Comparison of ENCODE assay signal across 8 cellular contexts in the genomic region with DNA sequence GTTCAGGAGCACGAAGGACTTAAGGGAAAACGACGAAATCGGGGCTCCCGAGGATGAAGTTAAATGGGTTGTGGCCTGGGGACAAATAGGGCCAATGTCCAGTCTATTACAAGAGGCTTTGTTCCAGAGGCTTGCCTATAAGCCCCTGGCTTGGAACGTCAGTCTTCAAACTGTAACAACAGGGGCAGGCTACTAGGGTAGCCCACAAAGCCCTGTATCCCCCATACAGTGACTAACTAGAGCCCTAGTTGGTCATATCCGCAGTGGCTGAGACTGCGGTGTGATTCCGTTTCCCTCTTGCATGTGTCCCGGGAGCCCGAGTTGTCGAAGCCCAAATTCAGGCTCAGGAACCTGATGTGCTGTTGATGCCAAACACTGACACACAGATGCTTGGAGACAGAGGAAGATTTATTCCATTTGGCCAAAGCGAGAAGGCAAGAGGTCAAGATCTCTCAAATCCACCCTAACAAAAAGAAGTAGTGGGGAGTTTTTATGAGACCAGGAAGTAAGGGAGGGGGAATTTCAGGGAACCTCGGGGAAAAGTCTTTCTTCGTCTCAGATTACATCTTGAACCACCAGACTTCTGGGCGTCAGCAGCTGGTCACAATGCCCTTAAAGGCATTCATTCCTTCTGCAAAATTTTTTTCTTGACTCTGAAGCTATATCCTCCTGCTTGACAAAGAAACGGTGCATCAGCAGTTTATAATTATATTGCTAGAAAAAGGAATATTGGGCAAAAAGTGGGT. TPM values are rescaled to one million over a fixed set of nuclear protein-coding genes. Genes with fewer than 3 reads are reported as not detected.
A peak's percentile ranks its signal among the peaks of the same experiment; 100 is the strongest.
DNase-seq lines count a peak whose midpoint lies in the region; ATAC-seq and TF ChIP-seq lines count a peak whose summit lies in the region.

No MANE protein-coding gene starts in this region.

- DNase-seq in COLO829 (ENCODE audit: low spot score), result peak; percentile 46
- DNase-seq in UCSD-AML1 (lab: John Stamatoyannopoulos, UW; ENCODE audit: unreplicated experiment), result peak; percentile 36
- peak; percentile 68 for DNase-seq in mammary epithelial cell
- peak; percentile 38 for DNase-seq in inferior parietal cortex (ENCODE audit: extremely low spot score)
- DNase-seq in stimulated activated CD4-positive, alpha-beta T cell treated with anti-CD3 and anti-CD28 coated beads, Interleukin-12 subunit alpha, Interleukin-12 subunit beta, amount 100 ng/mL, for 24 hours (ENCODE audit: low read depth in 2 of 2), result peak; percentile 27 to 48
- no peak for DNase-seq in NCI-H345 (lab: John Stamatoyannopoulos, UW)

- dilution Hi-C loops in mammary epithelial cell (cut with HindIII; ENCODE audit: low sequenced_read_pairs), result loop anchor here (5.0 kb wide), 1 partner anchor 69 kb away; no protein-coding TSS in a partner anchor

- in situ Hi-C loops in mammary epithelial cell (cut with MboI; ENCODE audit: low sequenced_read_pairs in 2 of 2), result no loop called here

- CTCF ChIA-PET in mammary epithelial cell (lab: Charles Lee; ENCODE audit: low non-redundant PET), result no interaction called here

- H3K4me3 ChIP-seq in mammary epithelial cell (replicated peaks in 1 of 3; ENCODE audit: insufficient read depth in 1 of 3, low read depth in 2 of 3, low read length in 3 of 3), result peak overlapping the region; percentile 68 to 78 (median 71)

- H2AFZ ChIP-seq in mammary epithelial cell (ENCODE audit: low read depth, low read length), result no peak overlapping the region

- peaks cover 7% of the 10 kb centered on the region for H3K36me3 ChIP-seq in mammary epithelial cell (ENCODE audit: insufficient read depth, low read length)

- H3K27ac ChIP-seq in mammary epithelial cell (ENCODE audit: insufficient read depth, low read depth, low read length), result peak overlapping the region; percentile 100

- under 1% methylated on average over 12 of the region's 17 CpGs for WGBS in mammary epithelial cell (ENCODE audit: low coverage, missing lambda C conversion rate)

- H3K9ac ChIP-seq in mammary epithelial cell (ENCODE audit: insufficient read depth, low read length), result peak overlapping the region; percentile 98

- peaks cover 25% of the 10 kb centered on the region for H3K4me1 ChIP-seq in mammary epithelial cell (ENCODE audit: insufficient read depth, low read length)

- H3K79me2 ChIP-seq in mammary epithelial cell (ENCODE audit: insufficient read depth, low read length), result peaks cover 53% of the 10 kb centered on the region

- no peaks in the 10 kb centered on the region for H3K27me3 ChIP-seq in mammary epithelial cell (ENCODE audit: insufficient read depth, low read length)

- H3K9me3 ChIP-seq in mammary epithelial cell (replicated peaks; ENCODE audit: insufficient read depth, low read length), result no peaks in the 10 kb centered on the region

- TF ChIP-seq CTCF in mammary epithelial cell (conservative IDR thresholded peaks at IDR 0.05 in 1 of 2, IDR thresholded peaks at IDR 0.05 in 1 of 2; ENCODE audit: extremely low read depth in 1 of 2, insufficient read depth in 1 of 2, low read depth in 1 of 2, low read length in 2 of 2), result no peak

- no peaks in the 10 kb centered on the region for H4K20me1 ChIP-seq in mammary epithelial cell (ENCODE audit: insufficient read depth, low read length)

- H3K4me2 ChIP-seq in mammary epithelial cell (ENCODE audit: insufficient read depth, low read depth, low read length), result peak overlapping the region; percentile 93

- TSS peak; percentile 67 for BruUV-seq in mammary epithelial cell (replicated peaks; lab: Mats Ljungman, UMichigan)

- intact Hi-C loops in mammary epithelial cell (cut with micrococcal nuclease), result loop anchor here (2.0 to 10.0 kb wide), 8 partner anchors 56 to 504 kb away; a partner anchor contains a TSS

- peak; percentile 20 for ATAC-seq in HG03175 (IDR thresholded peaks at IDR 0.05; ENCODE audit: unreplicated experiment)
- ATAC-seq in GM21786 (IDR thresholded peaks at IDR 0.05; ENCODE audit: unreplicated experiment), result no peak

RNA-seq across cellular contexts. Expression of a gene that starts 0.8 kb away (rescaled TPM):
- 100 to 1,000 TPM; 131 to 154 TPM for total RNA-seq in mammary epithelial cell
- 29.6 TPM for polyA plus RNA-seq in mammary epithelial cell
- polyA minus RNA-seq in mammary epithelial cell, result 80.7 TPM

RNA-seq across cellular contexts. Expression of a gene that starts 49.4 kb away (rescaled TPM):
- not detected for total RNA-seq in mammary epithelial cell
- not detected for polyA plus RNA-seq in mammary epithelial cell
- polyA minus RNA-seq in mammary epithelial cell, result not detected
